ENCODE assay signal across 1 cellular context in the genomic region with DNA sequence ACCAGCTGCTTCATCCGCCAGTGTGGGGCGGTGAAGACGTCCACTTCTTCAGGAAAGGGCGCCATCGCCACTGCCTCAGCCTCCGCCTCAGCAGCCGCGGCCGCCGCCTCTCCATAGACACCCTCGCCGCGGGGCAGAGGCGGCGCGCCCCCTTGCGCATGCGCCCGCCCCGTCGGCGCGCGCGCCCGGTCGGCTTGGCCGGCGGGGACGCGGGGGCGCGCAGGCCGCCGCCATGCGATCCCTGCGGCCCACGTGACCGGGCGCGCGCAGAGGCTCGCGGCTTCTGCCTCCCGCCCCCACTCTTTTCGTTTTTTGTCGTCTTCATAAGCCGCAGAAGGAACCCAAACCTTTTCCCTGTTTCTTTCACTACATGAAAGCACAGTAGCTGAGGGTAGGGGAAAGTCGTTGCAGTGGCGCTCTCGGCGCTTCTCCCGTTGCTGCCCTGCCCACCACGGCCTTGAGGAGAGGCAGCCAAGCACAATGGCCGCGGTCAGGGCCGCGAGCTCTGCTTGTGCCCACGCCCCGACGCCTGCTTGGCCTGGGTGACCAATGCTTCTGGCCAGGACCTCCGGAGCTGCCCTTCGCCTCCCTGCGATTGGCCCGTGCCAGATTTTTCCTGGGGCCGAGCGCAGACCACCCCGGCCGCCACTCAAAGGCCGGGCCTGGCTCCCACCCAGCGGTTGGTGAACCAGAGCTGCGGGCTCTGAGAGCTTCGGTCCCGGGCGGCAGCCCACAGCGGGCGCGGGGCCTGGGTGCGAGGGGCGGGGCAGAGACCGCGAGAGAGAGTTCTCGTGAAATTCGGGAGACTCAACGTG.
TF ChIP-seq lines count a peak whose summit lies in the region.

FBXL5 (minus strand) TSS at position 135 of the 815 bp plus-strand sequence; CDS start at position 65, 70 bp downstream.

TF ChIP-seq in GM12878, 131 proteins besides CTCF, POLR2A, EP300 and RAD21 (continued from another document and continues in another):
- TF ChIP-seq, protein P1, sequence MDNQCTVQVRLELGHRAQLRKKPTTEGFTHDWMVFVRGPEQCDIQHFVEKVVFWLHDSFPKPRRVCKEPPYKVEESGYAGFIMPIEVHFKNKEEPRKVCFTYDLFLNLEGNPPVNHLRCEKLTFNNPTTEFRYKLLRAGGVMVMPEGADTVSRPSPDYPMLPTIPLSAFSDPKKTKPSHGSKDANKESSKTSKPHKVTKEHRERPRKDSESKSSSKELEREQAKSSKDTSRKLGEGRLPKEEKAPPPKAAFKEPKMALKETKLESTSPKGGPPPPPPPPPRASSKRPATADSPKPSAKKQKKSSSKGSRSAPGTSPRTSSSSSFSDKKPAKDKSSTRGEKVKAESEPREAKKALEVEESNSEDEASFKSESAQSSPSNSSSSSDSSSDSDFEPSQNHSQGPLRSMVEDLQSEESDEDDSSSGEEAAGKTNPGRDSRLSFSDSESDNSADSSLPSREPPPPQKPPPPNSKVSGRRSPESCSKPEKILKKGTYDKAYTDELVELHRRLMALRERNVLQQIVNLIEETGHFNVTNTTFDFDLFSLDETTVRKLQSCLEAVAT (IDR thresholded peaks at IDR 0.05): peak; percentile 80; the same call in 1 of the 2 replicates
- TF ChIP-seq STAT3 (IDR thresholded peaks at IDR 0.05; ENCODE audit: low read depth, low read length): no peak
- TF ChIP-seq KAT2A (conservative IDR thresholded peaks at IDR 0.05; ENCODE audit: control insufficient read depth, low read depth, low read length): no peak
- TF ChIP-seq HDAC2 (IDR thresholded peaks at IDR 0.05): no peak
- peak; percentile 84; the same call in 1 of the 2 replicates for TF ChIP-seq NBN (IDR thresholded peaks at IDR 0.05)
- TF ChIP-seq, protein P2, sequence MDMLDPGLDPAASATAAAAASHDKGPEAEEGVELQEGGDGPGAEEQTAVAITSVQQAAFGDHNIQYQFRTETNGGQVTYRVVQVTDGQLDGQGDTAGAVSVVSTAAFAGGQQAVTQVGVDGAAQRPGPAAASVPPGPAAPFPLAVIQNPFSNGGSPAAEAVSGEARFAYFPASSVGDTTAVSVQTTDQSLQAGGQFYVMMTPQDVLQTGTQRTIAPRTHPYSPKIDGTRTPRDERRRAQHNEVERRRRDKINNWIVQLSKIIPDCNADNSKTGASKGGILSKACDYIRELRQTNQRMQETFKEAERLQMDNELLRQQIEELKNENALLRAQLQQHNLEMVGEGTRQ (IDR thresholded peaks at IDR 0.05; ENCODE audit: borderline replicate concordance, low read depth, low read length): peak; percentile 77
- TF ChIP-seq, protein P3, sequence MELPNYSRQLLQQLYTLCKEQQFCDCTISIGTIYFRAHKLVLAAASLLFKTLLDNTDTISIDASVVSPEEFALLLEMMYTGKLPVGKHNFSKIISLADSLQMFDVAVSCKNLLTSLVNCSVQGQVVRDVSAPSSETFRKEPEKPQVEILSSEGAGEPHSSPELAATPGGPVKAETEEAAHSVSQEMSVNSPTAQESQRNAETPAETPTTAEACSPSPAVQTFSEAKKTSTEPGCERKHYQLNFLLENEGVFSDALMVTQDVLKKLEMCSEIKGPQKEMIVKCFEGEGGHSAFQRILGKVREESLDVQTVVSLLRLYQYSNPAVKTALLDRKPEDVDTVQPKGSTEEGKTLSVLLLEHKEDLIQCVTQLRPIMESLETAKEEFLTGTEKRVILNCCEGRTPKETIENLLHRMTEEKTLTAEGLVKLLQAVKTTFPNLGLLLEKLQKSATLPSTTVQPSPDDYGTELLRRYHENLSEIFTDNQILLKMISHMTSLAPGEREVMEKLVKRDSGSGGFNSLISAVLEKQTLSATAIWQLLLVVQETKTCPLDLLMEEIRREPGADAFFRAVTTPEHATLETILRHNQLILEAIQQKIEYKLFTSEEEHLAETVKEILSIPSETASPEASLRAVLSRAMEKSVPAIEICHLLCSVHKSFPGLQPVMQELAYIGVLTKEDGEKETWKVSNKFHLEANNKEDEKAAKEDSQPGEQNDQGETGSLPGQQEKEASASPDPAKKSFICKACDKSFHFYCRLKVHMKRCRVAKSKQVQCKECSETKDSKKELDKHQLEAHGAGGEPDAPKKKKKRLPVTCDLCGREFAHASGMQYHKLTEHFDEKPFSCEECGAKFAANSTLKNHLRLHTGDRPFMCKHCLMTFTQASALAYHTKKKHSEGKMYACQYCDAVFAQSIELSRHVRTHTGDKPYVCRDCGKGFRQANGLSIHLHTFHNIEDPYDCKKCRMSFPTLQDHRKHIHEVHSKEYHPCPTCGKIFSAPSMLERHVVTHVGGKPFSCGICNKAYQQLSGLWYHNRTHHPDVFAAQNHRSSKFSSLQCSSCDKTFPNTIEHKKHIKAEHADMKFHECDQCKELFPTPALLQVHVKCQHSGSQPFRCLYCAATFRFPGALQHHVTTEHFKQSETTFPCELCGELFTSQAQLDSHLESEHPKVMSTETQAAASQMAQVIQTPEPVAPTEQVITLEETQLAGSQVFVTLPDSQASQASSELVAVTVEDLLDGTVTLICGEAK (IDR thresholded peaks at IDR 0.05; ENCODE audit: borderline replicate concordance): 0 out of 2 replicates have a peak, but pooled peaks have one; percentile 47
- no peak for TF ChIP-seq JUND (IDR thresholded peaks at IDR 0.05; ENCODE audit: low read depth, low read length)
- TF ChIP-seq REST (IDR thresholded peaks at IDR 0.05; ENCODE audit: low read depth, low read length): no peak
- no peak for TF ChIP-seq NR2F1 (conservative IDR thresholded peaks at IDR 0.05)
- TF ChIP-seq PML (IDR thresholded peaks at IDR 0.05; ENCODE audit: low read length): peak; percentile 88; the same call in 1 of the 2 replicates
- TF ChIP-seq CHD4 (IDR thresholded peaks at IDR 0.05): no peak
- no peak for TF ChIP-seq ZNF622 (IDR thresholded peaks at IDR 0.05)
- no peak for TF ChIP-seq E2F4 (IDR thresholded peaks at IDR 0.05; ENCODE audit: low read depth, low read length)
- TF ChIP-seq CBX5 (IDR thresholded peaks at IDR 0.05; ENCODE audit: low read depth): peak; percentile 47; the same call in 1 of the 2 replicates
- peak; percentile 85 for TF ChIP-seq YY1 (IDR thresholded peaks at IDR 0.05; ENCODE audit: low read depth, low read length)
- no peak for TF ChIP-seq ZNF384 (IDR thresholded peaks at IDR 0.05; ENCODE audit: borderline replicate concordance, low read depth, low read length)
- TF ChIP-seq GATAD2B (conservative IDR thresholded peaks at IDR 0.05; ENCODE audit: low read depth): no peak
- TF ChIP-seq IKZF1 (conservative IDR thresholded peaks at IDR 0.05): peak; percentile 96
- peak; percentile 47; the same call in 1 of the 2 replicates for TF ChIP-seq RELB (IDR thresholded peaks at IDR 0.05; ENCODE audit: low read depth)
- no peak for TF ChIP-seq MTA3 (IDR thresholded peaks at IDR 0.05; ENCODE audit: borderline replicate concordance, low read length)
- TF ChIP-seq HDGF (IDR thresholded peaks at IDR 0.05): 0 out of 2 replicates have a peak, but pooled peaks have one; percentile 42
- TF ChIP-seq, protein P4, sequence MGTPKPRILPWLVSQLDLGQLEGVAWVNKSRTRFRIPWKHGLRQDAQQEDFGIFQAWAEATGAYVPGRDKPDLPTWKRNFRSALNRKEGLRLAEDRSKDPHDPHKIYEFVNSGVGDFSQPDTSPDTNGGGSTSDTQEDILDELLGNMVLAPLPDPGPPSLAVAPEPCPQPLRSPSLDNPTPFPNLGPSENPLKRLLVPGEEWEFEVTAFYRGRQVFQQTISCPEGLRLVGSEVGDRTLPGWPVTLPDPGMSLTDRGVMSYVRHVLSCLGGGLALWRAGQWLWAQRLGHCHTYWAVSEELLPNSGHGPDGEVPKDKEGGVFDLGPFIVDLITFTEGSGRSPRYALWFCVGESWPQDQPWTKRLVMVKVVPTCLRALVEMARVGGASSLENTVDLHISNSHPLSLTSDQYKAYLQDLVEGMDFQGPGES (IDR thresholded peaks at IDR 0.05): no peak
- TF ChIP-seq, protein P5, sequence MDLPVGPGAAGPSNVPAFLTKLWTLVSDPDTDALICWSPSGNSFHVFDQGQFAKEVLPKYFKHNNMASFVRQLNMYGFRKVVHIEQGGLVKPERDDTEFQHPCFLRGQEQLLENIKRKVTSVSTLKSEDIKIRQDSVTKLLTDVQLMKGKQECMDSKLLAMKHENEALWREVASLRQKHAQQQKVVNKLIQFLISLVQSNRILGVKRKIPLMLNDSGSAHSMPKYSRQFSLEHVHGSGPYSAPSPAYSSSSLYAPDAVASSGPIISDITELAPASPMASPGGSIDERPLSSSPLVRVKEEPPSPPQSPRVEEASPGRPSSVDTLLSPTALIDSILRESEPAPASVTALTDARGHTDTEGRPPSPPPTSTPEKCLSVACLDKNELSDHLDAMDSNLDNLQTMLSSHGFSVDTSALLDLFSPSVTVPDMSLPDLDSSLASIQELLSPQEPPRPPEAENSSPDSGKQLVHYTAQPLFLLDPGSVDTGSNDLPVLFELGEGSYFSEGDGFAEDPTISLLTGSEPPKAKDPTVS (IDR thresholded peaks at IDR 0.05; ENCODE audit: low read depth, low read length): no peak
- TF ChIP-seq RFX5 (IDR thresholded peaks at IDR 0.05; ENCODE audit: low read depth, low read length): no peak
- peak; percentile 87 for TF ChIP-seq SMAD5 (IDR thresholded peaks at IDR 0.05; ENCODE audit: low read depth)
- TF ChIP-seq TARDBP (IDR thresholded peaks at IDR 0.05; ENCODE audit: borderline replicate concordance): no peak
- TF ChIP-seq RCOR1 (conservative IDR thresholded peaks at IDR 0.05; ENCODE audit: low read depth, low read length): no peak
- peak; percentile 52 for TF ChIP-seq HDAC6 (IDR thresholded peaks at IDR 0.05; ENCODE audit: unreplicated experiment)
- peak in 1 of 2 experiments; percentile 78; a peak in 2 of 4 replicates for TF ChIP-seq BHLHE40 (IDR thresholded peaks at IDR 0.05; ENCODE audit: borderline replicate concordance in 1 of 2, low read depth in 2 of 2, low read length in 1 of 2)
- TF ChIP-seq ZNF217 (IDR thresholded peaks at IDR 0.05): no peak
- TF ChIP-seq SP1 (IDR thresholded peaks at IDR 0.05; ENCODE audit: low read depth, low read length): no peak
- no peak for TF ChIP-seq ATF2 (IDR thresholded peaks at IDR 0.05; ENCODE audit: low read length)
- no peak; the same call in none of the 2 replicates for TF ChIP-seq LARP7 (IDR thresholded peaks at IDR 0.05)
- TF ChIP-seq KLF5 (IDR thresholded peaks at IDR 0.05; ENCODE audit: partially characterized antibody): peak; percentile 50
- TF ChIP-seq DPF2 (IDR thresholded peaks at IDR 0.05): peak; percentile 25; the same call in 1 of the 2 replicates
- TF ChIP-seq FOS (IDR thresholded peaks at IDR 0.05; ENCODE audit: borderline replicate concordance, extremely low read depth, insufficient read length): no peak
- TF ChIP-seq IKZF2 (IDR thresholded peaks at IDR 0.05): peak; percentile 27 to 49; a peak in 1 of 4 replicates
- peak; percentile 19 for TF ChIP-seq MYC (IDR thresholded peaks at IDR 0.05; ENCODE audit: insufficient read depth, insufficient read length, insufficient replicate concordance, low read length, severe bottlenecking)
